1 cellular context compared by ENCODE assay signal in the genomic region with DNA sequence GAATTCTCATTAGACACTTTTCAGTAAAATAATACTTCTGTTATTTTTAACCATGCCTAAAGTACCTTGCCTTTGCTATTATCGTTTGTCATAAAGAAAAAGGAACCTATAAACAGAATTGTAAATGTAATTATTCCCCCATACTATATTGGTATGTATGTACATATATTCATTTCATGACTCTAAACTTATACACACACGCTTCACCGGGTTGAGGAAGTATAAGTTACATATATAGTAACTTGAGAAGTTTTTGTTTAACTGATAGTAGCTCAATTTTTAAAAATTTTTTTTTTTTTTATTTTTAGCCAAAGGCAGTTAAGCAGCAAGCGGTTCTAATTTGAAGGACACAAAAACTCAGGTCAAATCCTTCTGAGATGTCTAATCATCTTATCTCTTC.
TF ChIP-seq lines count a peak whose summit lies in the region.

No MANE protein-coding gene starts in this region.

TF ChIP-seq in GM12878, 131 proteins besides CTCF, POLR2A, EP300 and RAD21 (continued from another document):
- TF ChIP-seq MEF2B (IDR thresholded peaks at IDR 0.05; ENCODE audit: partially characterized antibody, poor library complexity, severe bottlenecking) (peak; percentile 76), HDGF (IDR thresholded peaks at IDR 0.05) (no peak), HDAC2 (IDR thresholded peaks at IDR 0.05) (no peak), TARDBP (IDR thresholded peaks at IDR 0.05; ENCODE audit: borderline replicate concordance) (no peak), LARP7 (IDR thresholded peaks at IDR 0.05) (no peak), CREM (IDR thresholded peaks at IDR 0.05; ENCODE audit: low read depth) (peak; percentile 39; the same call in 1 of the 2 replicates), TBL1XR1 (IDR thresholded peaks at IDR 0.05; ENCODE audit: low read depth, low read length) (no peak), SREBF2 (IDR thresholded peaks at IDR 0.05; ENCODE audit: low read length) (no peak), TCF3 (IDR thresholded peaks at IDR 0.05; ENCODE audit: borderline replicate concordance, insufficient read depth, low read depth, low read length) (no peak), EZH2 (IDR thresholded peaks at IDR 0.05; ENCODE audit: borderline replicate concordance, control insufficient read depth, low read depth, low read length) (no peak), ETV6 (conservative IDR thresholded peaks at IDR 0.05 in 1 of 2, IDR thresholded peaks at IDR 0.05 in 1 of 2; ENCODE audit: borderline replicate concordance in 1 of 2, low read depth in 1 of 2) (no peak), POLR2AphosphoS2 (IDR thresholded peaks at IDR 0.05; ENCODE audit: low read depth, low read length) (no peak), ESRRA (IDR thresholded peaks at IDR 0.05; ENCODE audit: low read length) (no peak)
- TF ChIP-seq, protein P1, sequence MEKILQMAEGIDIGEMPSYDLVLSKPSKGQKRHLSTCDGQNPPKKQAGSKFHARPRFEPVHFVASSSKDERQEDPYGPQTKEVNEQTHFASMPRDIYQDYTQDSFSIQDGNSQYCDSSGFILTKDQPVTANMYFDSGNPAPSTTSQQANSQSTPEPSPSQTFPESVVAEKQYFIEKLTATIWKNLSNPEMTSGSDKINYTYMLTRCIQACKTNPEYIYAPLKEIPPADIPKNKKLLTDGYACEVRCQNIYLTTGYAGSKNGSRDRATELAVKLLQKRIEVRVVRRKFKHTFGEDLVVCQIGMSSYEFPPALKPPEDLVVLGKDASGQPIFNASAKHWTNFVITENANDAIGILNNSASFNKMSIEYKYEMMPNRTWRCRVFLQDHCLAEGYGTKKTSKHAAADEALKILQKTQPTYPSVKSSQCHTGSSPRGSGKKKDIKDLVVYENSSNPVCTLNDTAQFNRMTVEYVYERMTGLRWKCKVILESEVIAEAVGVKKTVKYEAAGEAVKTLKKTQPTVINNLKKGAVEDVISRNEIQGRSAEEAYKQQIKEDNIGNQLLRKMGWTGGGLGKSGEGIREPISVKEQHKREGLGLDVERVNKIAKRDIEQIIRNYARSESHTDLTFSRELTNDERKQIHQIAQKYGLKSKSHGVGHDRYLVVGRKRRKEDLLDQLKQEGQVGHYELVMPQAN (conservative IDR thresholded peaks at IDR 0.05) = no peak
- TF ChIP-seq, protein P2, sequence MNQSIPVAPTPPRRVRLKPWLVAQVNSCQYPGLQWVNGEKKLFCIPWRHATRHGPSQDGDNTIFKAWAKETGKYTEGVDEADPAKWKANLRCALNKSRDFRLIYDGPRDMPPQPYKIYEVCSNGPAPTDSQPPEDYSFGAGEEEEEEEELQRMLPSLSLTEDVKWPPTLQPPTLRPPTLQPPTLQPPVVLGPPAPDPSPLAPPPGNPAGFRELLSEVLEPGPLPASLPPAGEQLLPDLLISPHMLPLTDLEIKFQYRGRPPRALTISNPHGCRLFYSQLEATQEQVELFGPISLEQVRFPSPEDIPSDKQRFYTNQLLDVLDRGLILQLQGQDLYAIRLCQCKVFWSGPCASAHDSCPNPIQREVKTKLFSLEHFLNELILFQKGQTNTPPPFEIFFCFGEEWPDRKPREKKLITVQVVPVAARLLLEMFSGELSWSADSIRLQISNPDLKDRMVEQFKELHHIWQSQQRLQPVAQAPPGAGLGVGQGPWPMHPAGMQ (IDR thresholded peaks at IDR 0.05; ENCODE audit: borderline replicate concordance) = no peak
- TF ChIP-seq, protein P3, sequence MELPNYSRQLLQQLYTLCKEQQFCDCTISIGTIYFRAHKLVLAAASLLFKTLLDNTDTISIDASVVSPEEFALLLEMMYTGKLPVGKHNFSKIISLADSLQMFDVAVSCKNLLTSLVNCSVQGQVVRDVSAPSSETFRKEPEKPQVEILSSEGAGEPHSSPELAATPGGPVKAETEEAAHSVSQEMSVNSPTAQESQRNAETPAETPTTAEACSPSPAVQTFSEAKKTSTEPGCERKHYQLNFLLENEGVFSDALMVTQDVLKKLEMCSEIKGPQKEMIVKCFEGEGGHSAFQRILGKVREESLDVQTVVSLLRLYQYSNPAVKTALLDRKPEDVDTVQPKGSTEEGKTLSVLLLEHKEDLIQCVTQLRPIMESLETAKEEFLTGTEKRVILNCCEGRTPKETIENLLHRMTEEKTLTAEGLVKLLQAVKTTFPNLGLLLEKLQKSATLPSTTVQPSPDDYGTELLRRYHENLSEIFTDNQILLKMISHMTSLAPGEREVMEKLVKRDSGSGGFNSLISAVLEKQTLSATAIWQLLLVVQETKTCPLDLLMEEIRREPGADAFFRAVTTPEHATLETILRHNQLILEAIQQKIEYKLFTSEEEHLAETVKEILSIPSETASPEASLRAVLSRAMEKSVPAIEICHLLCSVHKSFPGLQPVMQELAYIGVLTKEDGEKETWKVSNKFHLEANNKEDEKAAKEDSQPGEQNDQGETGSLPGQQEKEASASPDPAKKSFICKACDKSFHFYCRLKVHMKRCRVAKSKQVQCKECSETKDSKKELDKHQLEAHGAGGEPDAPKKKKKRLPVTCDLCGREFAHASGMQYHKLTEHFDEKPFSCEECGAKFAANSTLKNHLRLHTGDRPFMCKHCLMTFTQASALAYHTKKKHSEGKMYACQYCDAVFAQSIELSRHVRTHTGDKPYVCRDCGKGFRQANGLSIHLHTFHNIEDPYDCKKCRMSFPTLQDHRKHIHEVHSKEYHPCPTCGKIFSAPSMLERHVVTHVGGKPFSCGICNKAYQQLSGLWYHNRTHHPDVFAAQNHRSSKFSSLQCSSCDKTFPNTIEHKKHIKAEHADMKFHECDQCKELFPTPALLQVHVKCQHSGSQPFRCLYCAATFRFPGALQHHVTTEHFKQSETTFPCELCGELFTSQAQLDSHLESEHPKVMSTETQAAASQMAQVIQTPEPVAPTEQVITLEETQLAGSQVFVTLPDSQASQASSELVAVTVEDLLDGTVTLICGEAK (IDR thresholded peaks at IDR 0.05; ENCODE audit: borderline replicate concordance) = no peak
- TF ChIP-seq, protein P4, sequence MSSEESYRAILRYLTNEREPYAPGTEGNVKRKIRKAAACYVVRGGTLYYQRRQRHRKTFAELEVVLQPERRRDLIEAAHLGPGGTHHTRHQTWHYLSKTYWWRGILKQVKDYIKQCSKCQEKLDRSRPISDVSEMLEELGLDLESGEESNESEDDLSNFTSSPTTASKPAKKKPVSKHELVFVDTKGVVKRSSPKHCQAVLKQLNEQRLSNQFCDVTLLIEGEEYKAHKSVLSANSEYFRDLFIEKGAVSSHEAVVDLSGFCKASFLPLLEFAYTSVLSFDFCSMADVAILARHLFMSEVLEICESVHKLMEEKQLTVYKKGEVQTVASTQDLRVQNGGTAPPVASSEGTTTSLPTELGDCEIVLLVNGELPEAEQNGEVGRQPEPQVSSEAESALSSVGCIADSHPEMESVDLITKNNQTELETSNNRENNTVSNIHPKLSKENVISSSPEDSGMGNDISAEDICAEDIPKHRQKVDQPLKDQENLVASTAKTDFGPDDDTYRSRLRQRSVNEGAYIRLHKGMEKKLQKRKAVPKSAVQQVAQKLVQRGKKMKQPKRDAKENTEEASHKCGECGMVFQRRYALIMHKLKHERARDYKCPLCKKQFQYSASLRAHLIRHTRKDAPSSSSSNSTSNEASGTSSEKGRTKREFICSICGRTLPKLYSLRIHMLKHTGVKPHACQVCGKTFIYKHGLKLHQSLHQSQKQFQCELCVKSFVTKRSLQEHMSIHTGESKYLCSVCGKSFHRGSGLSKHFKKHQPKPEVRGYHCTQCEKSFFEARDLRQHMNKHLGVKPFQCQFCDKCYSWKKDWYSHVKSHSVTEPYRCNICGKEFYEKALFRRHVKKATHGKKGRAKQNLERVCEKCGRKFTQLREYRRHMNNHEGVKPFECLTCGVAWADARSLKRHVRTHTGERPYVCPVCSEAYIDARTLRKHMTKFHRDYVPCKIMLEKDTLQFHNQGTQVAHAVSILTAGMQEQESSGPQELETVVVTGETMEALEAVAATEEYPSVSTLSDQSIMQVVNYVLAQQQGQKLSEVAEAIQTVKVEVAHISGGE (CRISPR knock-in tag; IDR thresholded peaks at IDR 0.05) = no peak
- TF ChIP-seq, protein P5, sequence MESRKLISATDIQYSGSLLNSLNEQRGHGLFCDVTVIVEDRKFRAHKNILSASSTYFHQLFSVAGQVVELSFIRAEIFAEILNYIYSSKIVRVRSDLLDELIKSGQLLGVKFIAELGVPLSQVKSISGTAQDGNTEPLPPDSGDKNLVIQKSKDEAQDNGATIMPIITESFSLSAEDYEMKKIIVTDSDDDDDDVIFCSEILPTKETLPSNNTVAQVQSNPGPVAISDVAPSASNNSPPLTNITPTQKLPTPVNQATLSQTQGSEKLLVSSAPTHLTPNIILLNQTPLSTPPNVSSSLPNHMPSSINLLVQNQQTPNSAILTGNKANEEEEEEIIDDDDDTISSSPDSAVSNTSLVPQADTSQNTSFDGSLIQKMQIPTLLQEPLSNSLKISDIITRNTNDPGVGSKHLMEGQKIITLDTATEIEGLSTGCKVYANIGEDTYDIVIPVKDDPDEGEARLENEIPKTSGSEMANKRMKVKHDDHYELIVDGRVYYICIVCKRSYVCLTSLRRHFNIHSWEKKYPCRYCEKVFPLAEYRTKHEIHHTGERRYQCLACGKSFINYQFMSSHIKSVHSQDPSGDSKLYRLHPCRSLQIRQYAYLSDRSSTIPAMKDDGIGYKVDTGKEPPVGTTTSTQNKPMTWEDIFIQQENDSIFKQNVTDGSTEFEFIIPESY (IDR thresholded peaks at IDR 0.05) = no peak
- TF ChIP-seq, protein P6, sequence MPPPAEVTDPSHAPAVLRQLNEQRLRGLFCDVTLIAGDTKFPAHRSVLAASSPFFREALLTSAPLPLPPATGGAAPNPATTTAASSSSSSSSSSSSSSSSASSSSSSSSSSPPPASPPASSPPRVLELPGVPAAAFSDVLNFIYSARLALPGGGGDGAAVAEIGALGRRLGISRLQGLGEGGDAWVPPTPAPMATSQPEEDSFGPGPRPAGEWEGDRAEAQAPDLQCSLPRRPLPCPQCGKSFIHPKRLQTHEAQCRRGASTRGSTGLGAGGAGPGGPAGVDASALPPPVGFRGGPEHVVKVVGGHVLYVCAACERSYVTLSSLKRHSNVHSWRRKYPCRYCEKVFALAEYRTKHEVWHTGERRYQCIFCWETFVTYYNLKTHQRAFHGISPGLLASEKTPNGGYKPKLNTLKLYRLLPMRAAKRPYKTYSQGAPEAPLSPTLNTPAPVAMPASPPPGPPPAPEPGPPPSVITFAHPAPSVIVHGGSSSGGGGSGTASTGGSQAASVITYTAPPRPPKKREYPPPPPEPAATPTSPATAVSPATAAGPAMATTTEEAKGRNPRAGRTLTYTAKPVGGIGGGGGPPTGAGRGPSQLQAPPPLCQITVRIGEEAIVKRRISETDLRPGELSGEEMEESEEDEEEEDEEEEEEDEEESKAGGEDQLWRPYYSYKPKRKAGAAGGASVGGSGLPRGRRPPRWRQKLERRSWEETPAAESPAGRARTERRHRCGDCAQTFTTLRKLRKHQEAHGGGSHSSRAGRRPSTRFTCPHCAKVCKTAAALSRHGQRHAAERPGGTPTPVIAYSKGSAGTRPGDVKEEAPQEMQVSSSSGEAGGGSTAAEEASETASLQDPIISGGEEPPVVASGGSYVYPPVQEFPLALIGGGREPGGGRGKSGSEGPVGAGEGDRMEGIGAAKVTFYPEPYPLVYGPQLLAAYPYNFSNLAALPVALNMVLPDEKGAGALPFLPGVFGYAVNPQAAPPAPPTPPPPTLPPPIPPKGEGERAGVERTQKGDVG (CRISPR knock-in tag; IDR thresholded peaks at IDR 0.05) = no peak
TF ChIP-seq in GM12878: peak in this region for 15.
